14 cellular contexts compared by ENCODE assay signal in the genomic region with DNA sequence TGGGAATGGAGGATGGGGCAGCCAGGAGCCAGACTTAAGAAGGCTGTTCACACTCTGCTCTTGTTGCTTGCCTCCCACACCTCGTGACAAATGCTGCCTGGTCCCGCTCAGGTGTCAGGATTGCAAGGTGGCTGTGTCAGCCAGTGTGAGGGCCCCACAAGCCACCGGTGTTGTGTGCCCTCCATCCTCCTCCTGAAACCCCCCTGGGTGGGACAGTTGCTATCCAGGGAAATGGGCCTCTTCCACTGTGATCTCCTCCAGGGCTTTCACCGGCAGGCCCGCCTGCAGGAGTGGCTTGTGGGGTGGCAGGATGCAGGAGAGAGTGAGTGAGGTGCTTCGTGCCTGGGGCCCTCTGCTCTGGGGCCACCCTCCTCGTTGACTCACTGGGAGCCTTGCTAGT. TPM values are rescaled to one million over a fixed set of nuclear protein-coding genes. Genes with fewer than 3 reads are reported as not detected.
A peak's percentile ranks its signal among the peaks of the same experiment; 100 is the strongest.
DNase-seq lines count a peak whose midpoint lies in the region; ATAC-seq and TF ChIP-seq lines count a peak whose summit lies in the region.
"Not testable (repeated sequence)": the region's sequence is repeated elsewhere in the genome, so short reads cannot be mapped to it uniquely, and the experiment has no call there.
"Had no signal": no experiment of that assay in that cellular context is flagged by ENCODE, and none has a peak within 500 bp of the region (broad histone marks: within the 10 kb centered on the region; RNA-seq: fewer than 3 reads in every experiment).

No MANE protein-coding gene starts in this region.

- H3K36me3 ChIP-seq in RWPE2 (ENCODE audit: low read depth); spleen; aorta (ENCODE audit: control insufficient read depth in 1 of 2, insufficient read depth in 2 of 2, low read length in 1 of 2): not testable (repeated sequence)

- H3K27ac ChIP-seq in RWPE2 (ENCODE audit: poor library complexity, severe bottlenecking); spleen; aorta (ENCODE audit: low read depth in 1 of 2, low read length in 2 of 2): not testable (repeated sequence)

- not testable (repeated sequence) for H3K4me1 ChIP-seq in RWPE2 (ENCODE audit: insufficient read depth, poor library complexity, severe bottlenecking); spleen; aorta (ENCODE audit: control insufficient read depth in 1 of 2, insufficient read depth in 2 of 2, low read length in 2 of 2)

- H3K27me3 ChIP-seq in RWPE2 (ENCODE audit: insufficient read depth, poor library complexity, severe bottlenecking); spleen (replicated peaks in 1 of 7); aorta (ENCODE audit: control insufficient read depth in 1 of 2, insufficient read depth in 2 of 2, low read length in 1 of 2): not testable (repeated sequence)

- not testable (repeated sequence) for H3K27me3 Mint-ChIP-seq in osteocyte (ENCODE audit: unreplicated experiment)

- not testable (repeated sequence) for H3K27ac Mint-ChIP-seq in osteocyte (ENCODE audit: unreplicated experiment)

- intact Hi-C loops in cardiac septum (cut with DNase I); spleen (cut with DNase I; ENCODE audit: low total_unique reads); aorta (cut with DNase I): not testable (repeated sequence)

- H3K36me3 Mint-ChIP-seq in osteocyte (ENCODE audit: unreplicated experiment) = not testable (repeated sequence)

- DNase-seq in RWPE2 (ENCODE audit: low spot score) = not testable (repeated sequence)
- DNase-seq in activated CD8-positive, alpha-beta memory T cell treated with anti-CD3 and anti-CD28 coated beads, Interleukin-2, amount 50 U/mL, for 48 hours = peak; percentile 23
- DNase-seq in cardiac septum (ENCODE audit: low spot score) = peak; percentile 26
- DNase-seq in osteocyte (ENCODE audit: extremely low spot score, unreplicated experiment) = peak; percentile 71
- peak; percentile 11 for DNase-seq in spleen
- peak in 1 of 2 donors; percentile 22 for DNase-seq in aorta

- 38 to 72% (median 62%) methylated on average over 1 to 3 of the region's 7 CpGs; no CpG with 5 or more reads in 1 of the 5 donors for WGBS in spleen, 5 donors
- 88% methylated on average over 2 to 3 of the region's 7 CpGs for WGBS in aorta, 2 donors

- H3K4me3 Mint-ChIP-seq in osteocyte (ENCODE audit: unreplicated experiment) = not testable (repeated sequence)

- not testable (repeated sequence) for TF ChIP-seq CTCF in RWPE2 (IDR thresholded peaks at IDR 0.05; ENCODE audit: poor library complexity, severe bottlenecking); osteocyte (IDR thresholded peaks at IDR 0.05); spleen (IDR thresholded peaks at IDR 0.05 in 8 of 11, conservative IDR thresholded peaks at IDR 0.05 in 3 of 11)

- not testable (repeated sequence) for H3K9me3 Mint-ChIP-seq in osteocyte (ENCODE audit: unreplicated experiment)

- not testable (repeated sequence) for H3K4me3 ChIP-seq in RWPE2 (ENCODE audit: severe bottlenecking); spleen; aorta (ENCODE audit: low read length in 2 of 2)

- not testable (repeated sequence) for H3K4me1 Mint-ChIP-seq in osteocyte (ENCODE audit: unreplicated experiment)

- H3K9me3 ChIP-seq in RWPE2 (ENCODE audit: severe bottlenecking); spleen; aorta (ENCODE audit: control insufficient read depth, low read length): not testable (repeated sequence)

- ATAC-seq in RWPE2 (ENCODE audit: low read depth) (peak; percentile 33; the same call in 1 of the 3 replicates), aorta (ENCODE audit: low FRiP score) (peak; percentile 12)

- TF ChIP-seq POLR2A in spleen (IDR thresholded peaks at IDR 0.05) = not testable (repeated sequence)

RNA-seq across cellular contexts. Expression of a gene that starts 16.4 kb away (rescaled TPM):
- total RNA-seq in cardiac septum (not detected), osteocyte (not detected in 2 replicates), spleen (not detected), aorta (not detected)
- polyA plus RNA-seq in spleen (under 1 TPM in 1 of 3 donors, not detected in 2; 0.11 TPM), aorta (not detected)
- total RNA-seq: Calu3; CD4-positive, alpha-beta memory T cell; Daoy; G401; GM23338 had no signal
- polyA plus RNA-seq: A549; CD4-positive, alpha-beta memory T cell had no signal

RNA-seq across cellular contexts. Expression of a gene that starts 28.3 kb away (rescaled TPM):
- not detected for total RNA-seq in cardiac septum
- not detected in 2 replicates for total RNA-seq in osteocyte
- total RNA-seq in spleen = not detected
- not detected for polyA plus RNA-seq in spleen
- total RNA-seq in aorta = not detected
- polyA plus RNA-seq in aorta = not detected
- total RNA-seq: Calu3; CD4-positive, alpha-beta memory T cell; G401; H4; H9 had no signal
- polyA plus RNA-seq: CD4-positive, alpha-beta memory T cell had no signal
